ENCODE assay signal across 35 cellular contexts in genomic region chr11:24064309-24064903, GRCh38.
DNase-seq lines count a peak whose midpoint lies in the region; ATAC-seq, FAIRE-seq and TF ChIP-seq lines count a peak whose summit lies in the region.
"Had no signal": no experiment of that assay in that cellular context is flagged by ENCODE, and none has a peak within 500 bp of the region (broad histone marks: within the 10 kb centered on the region; RNA-seq: fewer than 3 reads in every experiment).

No MANE protein-coding gene starts in this region.

- no peak for TF ChIP-seq RAD21 in IMR-90 (IDR thresholded peaks at IDR 0.05; ENCODE audit: low read length)

- peak; percentile 6 for DNase-seq in AG10803 (ENCODE audit: low read depth)
- DNase-seq in IMR-90: no peak
- peak; percentile 10 for DNase-seq in brain pericyte (ENCODE audit: low read depth, low spot score)
- DNase-seq in medulla oblongata (ENCODE audit: extremely low spot score): peak; percentile 19
- DNase-seq in pancreas: no peak
- DNase-seq in activated gamma-delta T cell (lab: John Stamatoyannopoulos, UW): no peak
- no peak for DNase-seq in kidney tubule cell (ENCODE audit: low spot score)
- DNase-seq: activated CD4-positive, alpha-beta T cell treated with anti-CD3 and anti-CD28 coated beads, Interleukin-2, amount 10 ng/mL, durations not matched to agents 7 days and 5 days; activated effector memory CD4-positive, alpha-beta T cell treated with Interleukin-2 at 50 U/mL for 16 hours; activated naive CD8-positive, alpha-beta T cell treated with anti-CD3 and anti-CD28 coated beads for 36 hours; activated T-cell treated with anti-CD3 and anti-CD28 coated beads, Interleukin-2, amount 50 U/mL, for 1 hour; AML-193; CD4-positive, alpha-beta T cell; cerebellar nuclear complex; DND-41; gastrocnemius medialis; Kasumi-1; left lung; mesenchymal stem cell; NCI-H1417 treated with DMSO at 0.1 percent for 48 hours; NCI-H2081; NCI-H226; stimulated activated CD4-positive, alpha-beta T cell treated with anti-CD3 and anti-CD28 coated beads, Interleukin-12 subunit alpha, Interleukin-12 subunit beta, amount 100 ng/mL, for 4 hours; stimulated activated CD4-positive, alpha-beta T cell treated with anti-CD3 and anti-CD28 coated beads, Interleukin-2, amount 100 ng/mL, for 48 hours; thyroid gland had no signal

- H3K14ac ChIP-seq in IMR-90 (replicated peaks; ENCODE audit: low read depth, low read length): no peak overlapping the region; the same call in 1 of the 2 replicates

- TF ChIP-seq POLR2A in IMR-90 (IDR thresholded peaks at IDR 0.05; ENCODE audit: low read depth, low read length): no peak

- no peak overlapping the region for H4K91ac ChIP-seq in IMR-90 (ENCODE audit: insufficient read depth, low read depth, low read length)

- H3K36me3 ChIP-seq in IMR-90 (ENCODE audit: control insufficient read depth, insufficient read depth, low read length): no peaks in the 10 kb centered on the region
- H3K36me3 ChIP-seq in pancreas: no peaks in the 10 kb centered on the region
- H3K36me3 ChIP-seq: ascending aorta, gastrocnemius medialis, HAP-1, left lung, neutrophil, prostate gland, thyroid gland, vagina had no signal

- BruUV-seq in IMR-90 (replicated peaks; lab: Mats Ljungman, UMichigan): no TSS peak

- H3K27ac ChIP-seq in IMR-90 (ENCODE audit: insufficient read depth, low read length) (no peak overlapping the region), pancreas (no peak overlapping the region)
- H3K27ac ChIP-seq: ascending aorta, gastrocnemius medialis, left lung, neutrophil, prostate gland, thyroid gland, vagina had no signal

- ATAC-seq in IMR-90 (ENCODE audit: low read depth) (peak; percentile 24; the same call in 1 of the 2 replicates), pancreas (no peak), GM21576 (IDR thresholded peaks at IDR 0.05; ENCODE audit: unreplicated experiment) (no peak)
- ATAC-seq: gastrocnemius medialis, HepG2, left lung, sciatic nerve had no signal

- H4K20me1 ChIP-seq in IMR-90 (ENCODE audit: insufficient read depth, low read length): no peaks in the 10 kb centered on the region

- TF ChIP-seq CTCF in AG10803 (conservative IDR thresholded peaks at IDR 0.05; ENCODE audit: low read length) (no peak), IMR-90 (conservative IDR thresholded peaks at IDR 0.05; ENCODE audit: low read depth, low read length) (no peak), pancreas (IDR thresholded peaks at IDR 0.05) (no peak)

- H2AFZ ChIP-seq in IMR-90 (replicated peaks; ENCODE audit: low read length, poor library complexity): no peak overlapping the region

- no peak overlapping the region for H2BK5ac ChIP-seq in IMR-90 (ENCODE audit: low read depth, low read length, poor library complexity, severe bottlenecking)

- POLR2A ChIA-PET in IMR-90 (lab: Charles Lee; ENCODE audit: unreplicated experiment): no interaction called here

- peak overlapping the region; percentile 36; the same call in 1 of the 2 replicates for H4K5ac ChIP-seq in IMR-90 (ENCODE audit: low read depth, low read length)

- H2BK120ac ChIP-seq in IMR-90 (ENCODE audit: low read depth, low read length): 0 out of 2 replicates have a peak overlapping the region, but pooled peaks have one; percentile 3

- H3K27me3 ChIP-seq in IMR-90 (ENCODE audit: control insufficient read depth, insufficient read depth, low read length) (no peaks in the 10 kb centered on the region), pancreas (no peaks in the 10 kb centered on the region)
- H3K27me3 ChIP-seq: ascending aorta, gastrocnemius medialis, left lung, neutrophil, thyroid gland, vagina had no signal

- H3K9ac ChIP-seq in IMR-90 (ENCODE audit: low read depth, low read length): no peak overlapping the region

- no peaks in the 10 kb centered on the region for H3K9me3 ChIP-seq in IMR-90 (ENCODE audit: control insufficient read depth, insufficient read depth, low read length)
- no peaks in the 10 kb centered on the region for H3K9me3 ChIP-seq in pancreas
- H3K9me3 ChIP-seq: ascending aorta, gastrocnemius medialis, HAP-1, left lung, neutrophil, prostate gland, thyroid gland, vagina had no signal

- no peaks in the 10 kb centered on the region for H3K9me1 ChIP-seq in IMR-90 (ENCODE audit: insufficient read depth, low read length)

- no peak overlapping the region for H3K4me2 ChIP-seq in IMR-90 (ENCODE audit: low read depth, low read length)

- H3K56ac ChIP-seq in IMR-90 (ENCODE audit: extremely low read depth, insufficient read depth, low read length): no peak overlapping the region

- no peak overlapping the region for H3K23ac ChIP-seq in IMR-90 (ENCODE audit: low read depth, low read length)

- H2AK5ac ChIP-seq in IMR-90 (ENCODE audit: low read depth, low read length): no peak overlapping the region

- H3K79me1 ChIP-seq in IMR-90 (ENCODE audit: low read depth in 1 of 2, low read length in 2 of 2): no peaks in the 10 kb centered on the region

- intact Hi-C loops in IMR-90 (cut with micrococcal nuclease): no loop called here
- intact Hi-C loops in pancreas (cut with DNase I): no loop called here

- WGBS in IMR-90 (ENCODE audit: extremely low coverage in 2 of 2, insufficient read length in 1 of 2), 2 experiments: 100% methylated on average over 2 of the region's 6 CpGs; no CpG with 5 or more reads in 1 of the 2 experiments
- 79 to 84% methylated on average over 6 of the region's 6 CpGs for WGBS in pancreas, 2 donors

- CTCF ChIA-PET in IMR-90 (lab: Yijun Ruan, JAX): no interaction called here

- H3K4me3 ChIP-seq in AG10803 (ENCODE audit: low read length): no peak overlapping the region
- no peak overlapping the region for H3K4me3 ChIP-seq in IMR-90 (ENCODE audit: insufficient read depth, low read depth, low read length)
- no peak overlapping the region for H3K4me3 ChIP-seq in pancreas
- H3K4me3 ChIP-seq: ascending aorta, gastrocnemius medialis, HAP-1, left lung, prostate gland, thyroid gland, vagina had no signal

- FAIRE-seq in pancreas (lab: Jason Lieb, UNC): no peak
- FAIRE-seq: A204.1, D721Med, HepG2 had no signal

- H3K4me1 ChIP-seq in IMR-90 (ENCODE audit: control insufficient read depth, insufficient read depth, low read length) (0 out of 2 replicates have a peak, but pooled peaks cover 2% of the 10 kb centered on the region), pancreas (no peaks in the 10 kb centered on the region)
- H3K4me1 ChIP-seq: ascending aorta, gastrocnemius medialis, HAP-1, left lung, prostate gland, thyroid gland, vagina had no signal

- dilution Hi-C loops in IMR-90 (cut with HindIII; ENCODE audit: low sequenced_read_pairs, unreplicated experiment): no loop called here

- in situ Hi-C loops in IMR-90 (cut with MboI; ENCODE audit: low sequenced_read_pairs): no loop called here

- H2BK15ac ChIP-seq in IMR-90 (ENCODE audit: low read depth, low read length): no peak overlapping the region; the same call in 2 of the 3 replicates

- H2BK20ac ChIP-seq in IMR-90 (ENCODE audit: low read depth, low read length): no peak overlapping the region

- no peak overlapping the region for H3K4ac ChIP-seq in IMR-90 (ENCODE audit: low read depth, low read length)

- H2AK9ac ChIP-seq in IMR-90 (replicated peaks; ENCODE audit: low read depth, low read length, poor library complexity): no peak overlapping the region

- peak overlapping the region; percentile 47 for H3K18ac ChIP-seq in IMR-90 (ENCODE audit: low read depth, low read length)

- no peak overlapping the region for H4K8ac ChIP-seq in IMR-90 (ENCODE audit: low read depth in 2 of 2, low read length in 2 of 2)

TF ChIP-seq in IMR-90, 13 proteins besides CTCF, POLR2A, EP300 and RAD21:
- TF ChIP-seq BHLHE40 (IDR thresholded peaks at IDR 0.05; ENCODE audit: low read depth, low read length) (no peak), MAZ (IDR thresholded peaks at IDR 0.05; ENCODE audit: borderline replicate concordance, low read depth, low read length) (no peak), CEBPB (IDR thresholded peaks at IDR 0.05; ENCODE audit: low read depth, low read length) (no peak), NFE2L2 (IDR thresholded peaks at IDR 0.05; ENCODE audit: low read depth, low read length) (no peak), RFX5 (IDR thresholded peaks at IDR 0.05; ENCODE audit: low read depth, low read length) (no peak), RCOR1 (IDR thresholded peaks at IDR 0.05; ENCODE audit: insufficient replicate concordance, low read length) (no peak), USF2 (IDR thresholded peaks at IDR 0.05; ENCODE audit: low read depth, low read length) (no peak)

Comparison
In these comparisons a context has a peak if more than half of its experiments do, and no peak if none do; other contexts are left out.
1. DNase-seq: peak in AG10803 (single experiment), brain pericyte (single experiment) and medulla oblongata (single experiment); none in IMR-90 (single experiment), pancreas (0 of 6), activated gamma-delta T cell (single experiment) and kidney tubule cell (single experiment).